In the genomic region with DNA sequence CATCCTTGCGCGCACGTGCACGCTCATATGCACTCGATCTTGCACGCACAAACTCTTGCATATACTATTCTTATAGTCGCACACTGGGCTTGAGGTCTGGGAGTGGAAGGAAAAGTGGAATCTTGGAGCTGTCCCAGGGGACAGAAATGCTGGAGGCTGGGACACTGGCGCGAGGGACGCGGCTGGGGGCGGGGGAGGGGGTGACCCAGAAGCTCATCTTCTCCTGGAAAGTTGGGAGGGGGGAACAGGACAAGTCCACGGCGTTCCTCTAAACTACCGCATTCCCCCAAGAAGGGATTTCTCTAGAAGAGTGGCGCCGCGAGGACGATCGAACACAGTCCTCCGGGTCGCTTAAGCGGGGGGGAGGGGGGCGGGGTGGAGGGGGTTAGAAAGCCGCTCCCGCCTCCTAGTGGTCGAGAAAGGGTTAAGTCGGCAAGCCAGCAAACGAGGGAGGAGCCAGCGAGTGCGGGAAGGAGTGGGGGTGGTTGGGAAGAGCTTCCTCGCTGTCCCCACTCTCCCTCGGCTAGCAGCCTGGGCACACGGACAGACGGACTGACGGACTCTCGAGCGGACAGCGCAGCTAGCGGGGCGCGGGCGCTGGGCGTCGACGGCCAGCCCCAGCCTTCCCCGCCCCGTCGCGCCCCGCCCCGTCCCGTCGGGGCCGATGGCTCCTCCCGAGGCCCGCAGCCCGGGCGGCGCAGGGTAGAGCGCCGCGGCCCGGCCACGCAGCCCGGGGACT, we compare ENCODE assay signal across 8 cellular contexts. TPM values are rescaled to one million over a fixed set of nuclear protein-coding genes. Genes with fewer than 3 reads are reported as not detected.
DNase-seq lines count a peak whose midpoint lies in the region; TF ChIP-seq lines count a peak whose summit lies in the region.

Gene RTN4RL2 (plus strand): TSS at position 512 of the 739 bp plus-strand sequence. CDS start 338 bp downstream, outside the sequence.

- H3K27me3 ChIP-seq in SJSA1 (replicated peaks) (peaks cover 56% of the 10 kb centered on the region), ascending aorta (peaks cover 28% of the 10 kb centered on the region), iPS-15b (ENCODE audit: control insufficient read depth, insufficient read depth, low read length) (peaks cover 58% of the 10 kb centered on the region)

- no peak within 1 kb of the TSS for H3K27ac ChIP-seq in SJSA1
- no peak within 1 kb of the TSS for H3K27ac ChIP-seq in ascending aorta
- peak within 1 kb of the TSS in 6 of 21 experiments; percentile 5 to 50 (median 26) for H3K27ac ChIP-seq in skin epidermis

- H3K36me3 ChIP-seq in SJSA1: no peaks in the 10 kb centered on the region
- H3K36me3 ChIP-seq in ascending aorta: no peaks in the 10 kb centered on the region
- H3K36me3 ChIP-seq in iPS-15b (ENCODE audit: control insufficient read depth, insufficient read depth, low read length): no peaks in the 10 kb centered on the region

- peaks cover 31% of the 10 kb centered on the region for H3K4me1 ChIP-seq in SJSA1 (replicated peaks)
- H3K4me1 ChIP-seq in ascending aorta: peaks cover 16 to 32% of the 10 kb centered on the region in 2 donors
- H3K4me1 ChIP-seq in iPS-15b (ENCODE audit: control insufficient read depth, insufficient read depth, low read length): peaks cover 28% of the 10 kb centered on the region

- intact Hi-C loops in ascending aorta (cut with DNase I): no loop called here

- peak within 1 kb of the TSS; percentile 65 for H3K9ac ChIP-seq in iPS-15b (ENCODE audit: low read depth, low read length)

- DNase-seq in SIG-M5 treated with dmso at 0.1 percent for 504 hours (lab: John Stamatoyannopoulos, UW; ENCODE audit: unreplicated experiment): peak; percentile 59
- no peak for DNase-seq in SIG-M5 (lab: John Stamatoyannopoulos, UW)
- DNase-seq in KBM-7: peak; percentile 73
- DNase-seq in SJSA1 (ENCODE audit: low read depth in 1 of 2, low spot score in 2 of 2): peak; percentile 32 to 68
- DNase-seq in ascending aorta (ENCODE audit: low spot score in 2 of 2): no peak
- DNase-seq in Ammon's horn (ENCODE audit: low spot score): no peak

- no peaks in the 10 kb centered on the region for H3K9me3 ChIP-seq in SJSA1 (replicated peaks)
- H3K9me3 ChIP-seq in ascending aorta: no peaks in the 10 kb centered on the region
- H3K9me3 ChIP-seq in iPS-15b (ENCODE audit: control insufficient read depth, insufficient read depth, low read length): no peaks in the 10 kb centered on the region

- in situ Hi-C loops in KBM-7 (cut with MboI; ENCODE audit: low pct_unique_long_range_greater_than_20kb, low sequenced_read_pairs): no loop called here

- no peak for TF ChIP-seq CTCF in ascending aorta (IDR thresholded peaks at IDR 0.05)

- H3K4me3 ChIP-seq in SJSA1: peak within 1 kb of the TSS; percentile 33
- peak within 1 kb of the TSS; percentile 53 to 55 for H3K4me3 ChIP-seq in ascending aorta
- peak within 1 kb of the TSS; percentile 85 for H3K4me3 ChIP-seq in iPS-15b (ENCODE audit: low read depth, low read length)
- peak within 1 kb of the TSS; percentile 30 to 50 (median 41) for H3K4me3 ChIP-seq in skin epidermis

RNA-seq across cellular contexts. Expression of gene RTN4RL2, which starts in this region (rescaled TPM):
- total RNA-seq in SJSA1 (2014; rRNA removed; shearing (Covaris generic)): not detected in 2 replicates
- total RNA-seq in ascending aorta: 0.64 TPM

Comparison
In these comparisons a context has a peak if more than half of its experiments do, and no peak if none do; other contexts are left out.
1. DNase-seq: peak in SIG-M5 treated with dmso at 0.1 percent for 504 hours (single experiment) and KBM-7 (single experiment); none in SIG-M5 (single experiment), ascending aorta (0 of 2) and Ammon's horn (single experiment).
2. Peak in DNase-seq and H3K4me3 ChIP-seq in SJSA1; RNA of the gene not detected or under 1 TPM.
3. H3K4me3 ChIP-seq: peak in every context shown above with its lines; median percentile 85 in iPS-15b; 54 in ascending aorta; 41 in skin epidermis; 33 in SJSA1.